ENCODE assay signal across 16 cellular contexts in genomic region chr15:33561407-33561806, GRCh38.
DNase-seq lines count a peak whose midpoint lies in the region; ATAC-seq and TF ChIP-seq lines count a peak whose summit lies in the region.
"Had no signal": no experiment of that assay in that cellular context is flagged by ENCODE, and none has a peak within 500 bp of the region (broad histone marks: within the 10 kb centered on the region; RNA-seq: fewer than 3 reads in every experiment).

No MANE protein-coding gene starts in this region.

- H3K36me3 ChIP-seq in GM23338 (ENCODE audit: insufficient read depth), result no peaks in the 10 kb centered on the region
- H3K36me3 ChIP-seq in HUES48 (ENCODE audit: control insufficient read depth, insufficient read depth, low read length), result no peaks in the 10 kb centered on the region
- no peaks in the 10 kb centered on the region for H3K36me3 ChIP-seq in neural cell (ENCODE audit: insufficient read depth, low read length)
- peaks cover 39% of the 10 kb centered on the region for H3K36me3 ChIP-seq in SJCRH30
- H3K36me3 ChIP-seq: BLaER1 had no signal

- H3K4me1 ChIP-seq in GM23338 (ENCODE audit: insufficient read depth), result peaks cover 27% of the 10 kb centered on the region
- H3K4me1 ChIP-seq in HUES48 (ENCODE audit: control insufficient read depth, insufficient read depth, low read length), result peaks cover 37% of the 10 kb centered on the region
- peaks cover 27% of the 10 kb centered on the region for H3K4me1 ChIP-seq in SJCRH30
- H3K4me1 ChIP-seq: BLaER1 had no signal

- H3K9me3 ChIP-seq in HUES48 (ENCODE audit: control insufficient read depth, insufficient read depth, low read length) (no peaks in the 10 kb centered on the region), neural cell (ENCODE audit: low read length) (no peaks in the 10 kb centered on the region), SJCRH30 (replicated peaks) (peaks cover 12% of the 10 kb centered on the region)
- H3K9me3 ChIP-seq: BLaER1 had no signal

- no peaks in the 10 kb centered on the region for H3K79me2 ChIP-seq in GM23338 (replicated peaks; ENCODE audit: insufficient read depth)
- H3K79me2 ChIP-seq in neural cell (replicated peaks; ENCODE audit: insufficient read depth, low read length), result no peaks in the 10 kb centered on the region

- H3K4me2 ChIP-seq in GM23338, result peak overlapping the region; percentile 34; the same call in 1 of the 2 replicates
- H3K4me2 ChIP-seq in neural cell (ENCODE audit: low read length), result no peak overlapping the region
- H3K4me2 ChIP-seq: BLaER1, KMS-11 had no signal

- peaks cover 4% of the 10 kb centered on the region for H3K27me3 Mint-ChIP-seq in GM23338 (ENCODE audit: insufficient read depth, low read depth, poor library complexity)
- H3K27me3 Mint-ChIP-seq: CD4-positive, alpha-beta memory T cell had no signal

- no peaks in the 10 kb centered on the region for H3F3A ChIP-seq in GM23338 (replicated peaks; ENCODE audit: low read depth)
- H3F3A ChIP-seq in neural cell (ENCODE audit: insufficient read depth, low read length, poor library complexity, severe bottlenecking), result no peaks in the 10 kb centered on the region

- H3K4me1 Mint-ChIP-seq in GM23338, result peaks cover 31% of the 10 kb centered on the region
- H3K4me1 Mint-ChIP-seq: CD14-positive monocyte; CD4-positive, alpha-beta memory T cell had no signal

- no peak for TF ChIP-seq CTCF in GM23338 (conservative IDR thresholded peaks at IDR 0.05; ENCODE audit: low read depth in 2 of 2)
- TF ChIP-seq CTCF in choroid plexus epithelial cell (conservative IDR thresholded peaks at IDR 0.05; ENCODE audit: low read depth, low read length), result no peak
- no peak for TF ChIP-seq CTCF in neural cell (IDR thresholded peaks at IDR 0.05; ENCODE audit: poor library complexity, severe bottlenecking)

- H3K9ac ChIP-seq in HUES48 (ENCODE audit: low read depth, low read length), result 0 out of 2 replicates have a peak overlapping the region, but pooled peaks have one; percentile 32
- no peak overlapping the region for H3K9ac ChIP-seq in neural cell (ENCODE audit: low read length)
- H3K9ac ChIP-seq: BLaER1, KMS-11 had no signal

- peak; percentile 66 for DNase-seq in GM23338 (ENCODE audit: low spot score)
- DNase-seq in choroid plexus epithelial cell (ENCODE audit: low read depth), result peak; percentile 3
- DNase-seq in SJCRH30, result no peak
- DNase-seq in activated CD4-positive, alpha-beta T cell treated with anti-CD3 and anti-CD28 coated beads, Interleukin-2, amount 50 U/mL, for 1 hour, result no peak
- DNase-seq: 8988T; CD4-positive, alpha-beta memory T cell; DMS153; DMS79 treated with DMSO at 0.1 percent for 48 hours; GF-D8 had no signal

- no peaks in the 10 kb centered on the region for H3K36me3 Mint-ChIP-seq in GM23338 (ENCODE audit: low read depth)
- H3K36me3 Mint-ChIP-seq: CD14-positive monocyte; CD4-positive, alpha-beta memory T cell had no signal

- no peak overlapping the region for H3K4me3 Mint-ChIP-seq in GM23338
- H3K4me3 Mint-ChIP-seq: CD14-positive monocyte; CD4-positive, alpha-beta memory T cell had no signal

- H2AFZ ChIP-seq in GM23338 (no peak overlapping the region), neural cell (ENCODE audit: low read depth, low read length) (no peak overlapping the region)

- TF ChIP-seq RAD21 in neural cell (conservative IDR thresholded peaks at IDR 0.05), result no peak

- H3K4me3 ChIP-seq in GM23338 (no peak overlapping the region), HUES48 (ENCODE audit: low read depth, low read length) (no peak overlapping the region), choroid plexus epithelial cell (ENCODE audit: low read depth, low read length) (no peak overlapping the region), neural cell (ENCODE audit: low read length) (peak overlapping the region; percentile 5), SJCRH30 (no peak overlapping the region)
- H3K4me3 ChIP-seq: BLaER1 had no signal

- no peaks in the 10 kb centered on the region for H3K9me3 Mint-ChIP-seq in GM23338

- H4K20me1 ChIP-seq in GM23338 (replicated peaks; ENCODE audit: insufficient read depth) (no peaks in the 10 kb centered on the region), neural cell (ENCODE audit: insufficient read depth) (no peaks in the 10 kb centered on the region)
- H4K20me1 ChIP-seq: BLaER1 had no signal

- H3K9me2 ChIP-seq in GM23338 (ENCODE audit: insufficient read depth) (no peaks in the 10 kb centered on the region; the same call in 1 of the 2 replicates), neural cell (ENCODE audit: insufficient read depth, low read length) (no peaks in the 10 kb centered on the region)

- peak; percentile 54 for ATAC-seq in GM23338
- ATAC-seq in HG02571 (IDR thresholded peaks at IDR 0.05; ENCODE audit: unreplicated experiment), result no peak
- ATAC-seq in GM18870 (IDR thresholded peaks at IDR 0.05; ENCODE audit: unreplicated experiment), result no peak

- no peak for TF ChIP-seq EP300 in neural cell (conservative IDR thresholded peaks at IDR 0.05; ENCODE audit: poor library complexity, severe bottlenecking)

- peak overlapping the region; percentile 51; the same call in 1 of the 2 replicates for H3K27ac Mint-ChIP-seq in GM23338
- H3K27ac Mint-ChIP-seq: CD14-positive monocyte; CD4-positive, alpha-beta memory T cell had no signal

- no peaks in the 10 kb centered on the region for H3K27me3 ChIP-seq in GM23338 (ENCODE audit: insufficient read depth)
- no peaks in the 10 kb centered on the region for H3K27me3 ChIP-seq in HUES48 (ENCODE audit: control insufficient read depth, insufficient read depth, low read length)
- H3K27me3 ChIP-seq in neural cell (ENCODE audit: insufficient read depth, low read depth, low read length), result no peaks in the 10 kb centered on the region
- H3K27me3 ChIP-seq in SJCRH30, result no peaks in the 10 kb centered on the region
- H3K27me3 ChIP-seq: BLaER1 had no signal

- H3K27ac ChIP-seq in GM23338 (ENCODE audit: low read depth) (no peak overlapping the region), HUES48 (ENCODE audit: low read depth, low read length) (no peak overlapping the region), neural cell (ENCODE audit: low read length) (peak overlapping the region; percentile 25), SJCRH30 (no peak overlapping the region; the same call in 1 of the 2 replicates)
- H3K27ac ChIP-seq: BLaER1, KMS-11 had no signal

TF ChIP-seq in GM23338, 12 proteins besides CTCF, POLR2A, EP300 and RAD21:
- TF ChIP-seq STAT1 (IDR thresholded peaks at IDR 0.05; ENCODE audit: unreplicated experiment), result no peak

TF ChIP-seq in neural cell, 6 proteins besides CTCF, POLR2A, EP300 and RAD21:
- TF ChIP-seq EZH2 (IDR thresholded peaks at IDR 0.05; ENCODE audit: borderline replicate concordance, insufficient read depth, low read length, poor library complexity, severe bottlenecking) (no peak), SMC3 (conservative IDR thresholded peaks at IDR 0.05; ENCODE audit: poor library complexity) (no peak), REST (IDR thresholded peaks at IDR 0.05; ENCODE audit: borderline replicate concordance) (no peak), MXI1 (conservative IDR thresholded peaks at IDR 0.05; ENCODE audit: poor library complexity, severe bottlenecking) (no peak)

Comparison
In these comparisons a context has a peak if more than half of its experiments do, and no peak if none do; other contexts are left out.
1. DNase-seq: peak in GM23338 (single experiment) and choroid plexus epithelial cell (single experiment); none in SJCRH30 (0 of 2) and activated CD4-positive, alpha-beta T cell treated with anti-CD3 and anti-CD28 coated beads, Interleukin-2, amount 50 U/mL, for 1 hour (single experiment).